ENCODE assay signal across 1 cellular context in the genomic region with DNA sequence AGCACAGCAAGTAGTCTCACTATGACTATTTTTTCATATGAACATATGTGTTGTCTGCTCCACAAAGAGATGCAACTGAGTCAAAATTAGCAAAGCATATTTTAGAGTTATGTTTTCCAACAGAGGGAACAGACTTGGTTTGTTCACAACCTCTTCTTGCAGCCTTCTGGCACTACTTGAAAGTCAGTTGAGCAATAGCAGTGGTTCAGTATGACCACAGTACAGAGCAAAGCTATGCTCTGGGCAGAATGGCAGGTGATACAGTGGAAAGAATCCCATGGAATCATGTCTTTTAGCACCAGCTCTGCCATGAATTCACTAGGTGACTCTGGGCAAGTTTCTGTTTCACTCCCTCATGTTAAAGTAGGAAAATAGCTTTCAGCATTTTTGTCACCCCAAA.
TF ChIP-seq lines count a peak whose summit lies in the region.

No MANE protein-coding gene starts in this region.

TF ChIP-seq in WTC11, 78 proteins besides CTCF, POLR2A, EP300 and RAD21 (continued from another document):
- TF ChIP-seq, protein P1, sequence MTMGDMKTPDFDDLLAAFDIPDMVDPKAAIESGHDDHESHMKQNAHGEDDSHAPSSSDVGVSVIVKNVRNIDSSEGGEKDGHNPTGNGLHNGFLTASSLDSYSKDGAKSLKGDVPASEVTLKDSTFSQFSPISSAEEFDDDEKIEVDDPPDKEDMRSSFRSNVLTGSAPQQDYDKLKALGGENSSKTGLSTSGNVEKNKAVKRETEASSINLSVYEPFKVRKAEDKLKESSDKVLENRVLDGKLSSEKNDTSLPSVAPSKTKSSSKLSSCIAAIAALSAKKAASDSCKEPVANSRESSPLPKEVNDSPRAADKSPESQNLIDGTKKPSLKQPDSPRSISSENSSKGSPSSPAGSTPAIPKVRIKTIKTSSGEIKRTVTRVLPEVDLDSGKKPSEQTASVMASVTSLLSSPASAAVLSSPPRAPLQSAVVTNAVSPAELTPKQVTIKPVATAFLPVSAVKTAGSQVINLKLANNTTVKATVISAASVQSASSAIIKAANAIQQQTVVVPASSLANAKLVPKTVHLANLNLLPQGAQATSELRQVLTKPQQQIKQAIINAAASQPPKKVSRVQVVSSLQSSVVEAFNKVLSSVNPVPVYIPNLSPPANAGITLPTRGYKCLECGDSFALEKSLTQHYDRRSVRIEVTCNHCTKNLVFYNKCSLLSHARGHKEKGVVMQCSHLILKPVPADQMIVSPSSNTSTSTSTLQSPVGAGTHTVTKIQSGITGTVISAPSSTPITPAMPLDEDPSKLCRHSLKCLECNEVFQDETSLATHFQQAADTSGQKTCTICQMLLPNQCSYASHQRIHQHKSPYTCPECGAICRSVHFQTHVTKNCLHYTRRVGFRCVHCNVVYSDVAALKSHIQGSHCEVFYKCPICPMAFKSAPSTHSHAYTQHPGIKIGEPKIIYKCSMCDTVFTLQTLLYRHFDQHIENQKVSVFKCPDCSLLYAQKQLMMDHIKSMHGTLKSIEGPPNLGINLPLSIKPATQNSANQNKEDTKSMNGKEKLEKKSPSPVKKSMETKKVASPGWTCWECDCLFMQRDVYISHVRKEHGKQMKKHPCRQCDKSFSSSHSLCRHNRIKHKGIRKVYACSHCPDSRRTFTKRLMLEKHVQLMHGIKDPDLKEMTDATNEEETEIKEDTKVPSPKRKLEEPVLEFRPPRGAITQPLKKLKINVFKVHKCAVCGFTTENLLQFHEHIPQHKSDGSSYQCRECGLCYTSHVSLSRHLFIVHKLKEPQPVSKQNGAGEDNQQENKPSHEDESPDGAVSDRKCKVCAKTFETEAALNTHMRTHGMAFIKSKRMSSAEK (CRISPR knock-in tag; IDR thresholded peaks at IDR 0.05; ENCODE audit: borderline replicate concordance): no peak
- TF ChIP-seq SMAD3 (CRISPR knock-in tag; IDR thresholded peaks at IDR 0.05; ENCODE audit: borderline replicate concordance): no peak
- TF ChIP-seq, protein P2, sequence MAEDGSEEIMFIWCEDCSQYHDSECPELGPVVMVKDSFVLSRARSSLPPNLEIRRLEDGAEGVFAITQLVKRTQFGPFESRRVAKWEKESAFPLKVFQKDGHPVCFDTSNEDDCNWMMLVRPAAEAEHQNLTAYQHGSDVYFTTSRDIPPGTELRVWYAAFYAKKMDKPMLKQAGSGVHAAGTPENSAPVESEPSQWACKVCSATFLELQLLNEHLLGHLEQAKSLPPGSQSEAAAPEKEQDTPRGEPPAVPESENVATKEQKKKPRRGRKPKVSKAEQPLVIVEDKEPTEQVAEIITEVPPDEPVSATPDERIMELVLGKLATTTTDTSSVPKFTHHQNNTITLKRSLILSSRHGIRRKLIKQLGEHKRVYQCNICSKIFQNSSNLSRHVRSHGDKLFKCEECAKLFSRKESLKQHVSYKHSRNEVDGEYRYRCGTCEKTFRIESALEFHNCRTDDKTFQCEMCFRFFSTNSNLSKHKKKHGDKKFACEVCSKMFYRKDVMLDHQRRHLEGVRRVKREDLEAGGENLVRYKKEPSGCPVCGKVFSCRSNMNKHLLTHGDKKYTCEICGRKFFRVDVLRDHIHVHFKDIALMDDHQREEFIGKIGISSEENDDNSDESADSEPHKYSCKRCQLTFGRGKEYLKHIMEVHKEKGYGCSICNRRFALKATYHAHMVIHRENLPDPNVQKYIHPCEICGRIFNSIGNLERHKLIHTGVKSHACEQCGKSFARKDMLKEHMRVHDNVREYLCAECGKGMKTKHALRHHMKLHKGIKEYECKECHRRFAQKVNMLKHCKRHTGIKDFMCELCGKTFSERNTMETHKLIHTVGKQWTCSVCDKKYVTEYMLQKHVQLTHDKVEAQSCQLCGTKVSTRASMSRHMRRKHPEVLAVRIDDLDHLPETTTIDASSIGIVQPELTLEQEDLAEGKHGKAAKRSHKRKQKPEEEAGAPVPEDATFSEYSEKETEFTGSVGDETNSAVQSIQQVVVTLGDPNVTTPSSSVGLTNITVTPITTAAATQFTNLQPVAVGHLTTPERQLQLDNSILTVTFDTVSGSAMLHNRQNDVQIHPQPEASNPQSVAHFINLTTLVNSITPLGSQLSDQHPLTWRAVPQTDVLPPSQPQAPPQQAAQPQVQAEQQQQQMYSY (CRISPR knock-in tag; IDR thresholded peaks at IDR 0.05): no peak
- no peak for TF ChIP-seq ETV6 (CRISPR knock-in tag; IDR thresholded peaks at IDR 0.05)
- TF ChIP-seq ZBTB21 (CRISPR knock-in tag; IDR thresholded peaks at IDR 0.05; ENCODE audit: borderline replicate concordance): no peak
